Comparison of ENCODE assay signal across 2 cellular contexts in genomic region chr19:13166151-13166550, GRCh38.
A peak's percentile ranks its signal among the peaks of the same experiment; 100 is the strongest.
TF ChIP-seq lines count a peak whose summit lies in the region.

No MANE protein-coding gene starts in this region.

TF ChIP-seq in HEK293, 187 proteins besides CTCF, POLR2A, EP300 and RAD21:
- TF ChIP-seq ZNF121 (tag by site-specific recombination; IDR thresholded peaks at IDR 0.05) = 0 out of 2 replicates have a peak, but pooled peaks have one; percentile 15

TF ChIP-seq in HepG2, 621 proteins besides CTCF, POLR2A, EP300 and RAD21:
- peak; percentile 73 for TF ChIP-seq ZNF629 (CRISPR knock-in tag; conservative IDR thresholded peaks at IDR 0.05)
